1 cellular context compared by ENCODE assay signal in genomic region chr20:34676642-34677373, GRCh38.
TF ChIP-seq lines count a peak whose summit lies in the region.

Gene PIGU, minus strand, starts transcription at chr20:34677092. Its CDS starts 7 bp downstream, at chr20:34677085.

TF ChIP-seq in HepG2, 621 proteins besides CTCF, POLR2A, EP300 and RAD21 (continued from another document and continues in another):
- TF ChIP-seq ZBTB14 (CRISPR knock-in tag; IDR thresholded peaks at IDR 0.05) = peak; percentile 91
- TF ChIP-seq MEF2D (CRISPR knock-in tag; IDR thresholded peaks at IDR 0.05) = no peak
- peak; percentile 92 for TF ChIP-seq ZBTB49 (CRISPR knock-in tag; IDR thresholded peaks at IDR 0.05; ENCODE audit: borderline replicate concordance)
- no peak for TF ChIP-seq SP140L (CRISPR knock-in tag; IDR thresholded peaks at IDR 0.05; ENCODE audit: borderline replicate concordance)
- peak; percentile 81; the same call in 1 of the 2 replicates for TF ChIP-seq ZFP1 (CRISPR knock-in tag; IDR thresholded peaks at IDR 0.05)
- no peak for TF ChIP-seq ZBTB4 (CRISPR knock-in tag; IDR thresholded peaks at IDR 0.05; ENCODE audit: borderline replicate concordance)
- TF ChIP-seq REXO4 (CRISPR knock-in tag; IDR thresholded peaks at IDR 0.05; ENCODE audit: borderline replicate concordance) = no peak
- no peak for TF ChIP-seq CSRNP2 (CRISPR knock-in tag; conservative IDR thresholded peaks at IDR 0.05; ENCODE audit: low read depth)
- peak; percentile 48; the same call in 1 of the 2 replicates for TF ChIP-seq BORCS8-MEF2B (CRISPR knock-in tag; IDR thresholded peaks at IDR 0.05)
- no peak for TF ChIP-seq RBM22 (optimal IDR thresholded peaks at IDR 0.05; ENCODE audit: low read length)
- peak; percentile 11; the same call in 1 of the 2 replicates for TF ChIP-seq HNF4A (CRISPR knock-in tag; IDR thresholded peaks at IDR 0.05)
- no peak for TF ChIP-seq ZNF562 (CRISPR knock-in tag; IDR thresholded peaks at IDR 0.05; ENCODE audit: borderline replicate concordance)
- TF ChIP-seq REPIN1 (CRISPR knock-in tag; IDR thresholded peaks at IDR 0.05; ENCODE audit: borderline replicate concordance, low read depth) = peak; percentile 82
- 0 out of 2 replicates have a peak, but pooled peaks have one; percentile 6 for TF ChIP-seq ZFYVE20 (CRISPR knock-in tag; IDR thresholded peaks at IDR 0.05; ENCODE audit: borderline replicate concordance, low read depth)
- no peak for TF ChIP-seq PREB (CRISPR knock-in tag; IDR thresholded peaks at IDR 0.05)
- TF ChIP-seq MAX (IDR thresholded peaks at IDR 0.05) = peak; percentile 94
- no peak; the same call in 1 of the 2 replicates for TF ChIP-seq ZXDC (CRISPR knock-in tag; IDR thresholded peaks at IDR 0.05)
- no peak for TF ChIP-seq NR2F6 (IDR thresholded peaks at IDR 0.05)
- peak; percentile 72; the same call in 1 of the 2 replicates for TF ChIP-seq NR2F6 (CRISPR knock-in tag; IDR thresholded peaks at IDR 0.05)
- TF ChIP-seq ZNF496 (CRISPR knock-in tag; IDR thresholded peaks at IDR 0.05; ENCODE audit: insufficient replicate concordance) = no peak
- peak; percentile 89 for TF ChIP-seq ZGPAT (CRISPR knock-in tag; IDR thresholded peaks at IDR 0.05)
- no peak for TF ChIP-seq ARNT (IDR thresholded peaks at IDR 0.05)
- no peak for TF ChIP-seq HNRNPUL1 (IDR thresholded peaks at IDR 0.05; ENCODE audit: low read depth, low read length)
- TF ChIP-seq CEBPB (IDR thresholded peaks at IDR 0.05; ENCODE audit: borderline replicate concordance, low read depth, low read length) = no peak
- peak; percentile 91 for TF ChIP-seq ZNF142 (CRISPR knock-in tag; IDR thresholded peaks at IDR 0.05)
- TF ChIP-seq ZNF512 (CRISPR knock-in tag; IDR thresholded peaks at IDR 0.05) = no peak
- no peak for TF ChIP-seq DPF2 (CRISPR knock-in tag; IDR thresholded peaks at IDR 0.05; ENCODE audit: borderline replicate concordance, low read depth)
- TF ChIP-seq DRAP1 (CRISPR knock-in tag; IDR thresholded peaks at IDR 0.05) = peak; percentile 92
- TF ChIP-seq SNAPC5 (CRISPR knock-in tag; IDR thresholded peaks at IDR 0.05; ENCODE audit: borderline replicate concordance) = no peak
- TF ChIP-seq HDAC1 (CRISPR knock-in tag; IDR thresholded peaks at IDR 0.05) = peak; percentile 98
